In the genomic region with DNA sequence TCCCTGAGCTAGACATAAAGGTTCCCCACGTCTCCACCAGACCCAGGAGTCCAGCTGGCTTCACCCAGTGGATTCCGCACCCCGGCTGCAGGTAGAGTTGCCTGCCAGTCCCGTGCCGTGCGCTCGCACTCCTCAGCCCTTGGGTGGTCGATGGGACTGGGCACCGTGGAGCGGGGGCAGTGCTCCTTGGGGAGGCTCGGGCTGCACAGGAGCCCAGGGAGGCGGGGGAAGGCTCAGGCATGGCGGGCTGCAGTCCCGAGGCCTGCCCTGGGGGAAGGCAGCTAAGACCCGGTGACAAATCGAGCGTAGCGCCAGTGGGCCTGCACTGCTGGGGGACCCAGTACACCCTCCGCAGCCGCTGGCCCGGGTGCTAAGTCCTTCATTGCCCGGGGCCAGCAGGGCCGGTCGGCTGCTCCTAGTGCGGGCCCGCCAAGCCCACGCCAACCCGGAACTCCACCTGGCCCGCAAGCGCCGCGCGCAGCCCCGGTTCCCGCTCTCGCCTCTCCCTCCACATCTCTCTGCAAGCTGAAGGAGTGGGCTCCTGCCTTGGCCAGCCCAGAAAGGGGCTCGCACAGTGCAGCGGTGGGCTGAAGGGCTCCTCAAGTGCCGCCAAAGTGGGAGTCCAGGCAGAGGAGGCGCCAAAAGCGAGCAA, we compare ENCODE assay signal across 9 cellular contexts. TPM values are rescaled to one million over a fixed set of nuclear protein-coding genes. Genes with fewer than 3 reads are reported as not detected.
DNase-seq lines count a peak whose midpoint lies in the region; ATAC-seq, FAIRE-seq and TF ChIP-seq lines count a peak whose summit lies in the region.
"Had no signal": no experiment of that assay in that cellular context is flagged by ENCODE, and none has a peak within 500 bp of the region (broad histone marks: within the 10 kb centered on the region; RNA-seq: fewer than 3 reads in every experiment).

No MANE protein-coding gene starts in this region.

- H3K27me3 ChIP-seq in HUES64 (ENCODE audit: insufficient read depth, low read length), result no peaks in the 10 kb centered on the region
- no peaks in the 10 kb centered on the region for H3K27me3 ChIP-seq in body of pancreas
- H3K27me3 ChIP-seq in HepG2 (ENCODE audit: control insufficient read depth in 1 of 2, insufficient read depth in 2 of 2, low read length in 2 of 2), result no peaks in the 10 kb centered on the region; a peak in 1 of 5 replicates
- H3K27me3 ChIP-seq in suprapubic skin, result no peaks in the 10 kb centered on the region

- POLR2A ChIA-PET in HepG2 (lab: Yijun Ruan, JAX), result interaction anchor here (0.8 to 2.8 kb wide), 10 partner anchors 10 to 237 kb away, joined by 3 to 28 read pairs (median 4); partner anchors contain the start of genes ARCN1, BCL9L, DDX6 and TREH

- H3K4me2 ChIP-seq in HepG2 (ENCODE audit: low read depth, low read length), result peak overlapping the region; percentile 98

- intact Hi-C loops in body of pancreas (cut with DNase I), result loop anchor here (5.0 kb wide), 1 partner anchor 268 kb away; the partner anchor contains the start of gene UPK2
- intact Hi-C loops in HepG2 (cut with micrococcal nuclease; ENCODE audit: unreplicated experiment), result loop anchor here (1.0 kb wide), 1 partner anchor 30 kb away; no protein-coding TSS in a partner anchor

- H3K4me3 ChIP-seq in HUES64 (ENCODE audit: low read length) (0 out of 2 replicates have a peak overlapping the region, but pooled peaks have one; percentile 15), body of pancreas (no peak overlapping the region), HepG2 (replicated peaks in 1 of 3; ENCODE audit: insufficient read depth in 1 of 3, low read depth in 2 of 3, low read length in 3 of 3) (peak overlapping the region in 1 of 3 experiments; percentile 75; a peak in 2 of 6 replicates), suprapubic skin (peak overlapping the region; percentile 45)

- peak in 1 of 4 donors; percentile 21 for DNase-seq in body of pancreas
- DNase-seq in HepG2 (ENCODE audit: low spot score), result no peak
- DNase-seq in suprapubic skin (ENCODE audit: low spot score in 2 of 2), result no peak
- no peak for DNase-seq in activated gamma-delta T cell (lab: John Stamatoyannopoulos, UW)
- DNase-seq in NCI-H1105 (lab: John Stamatoyannopoulos, UW), result no peak

- no peak for TF ChIP-seq CTCF in body of pancreas (IDR thresholded peaks at IDR 0.05)
- TF ChIP-seq CTCF in HepG2 (CRISPR knock-in tag; IDR thresholded peaks at IDR 0.05), result no peak
- no peak for TF ChIP-seq CTCF in suprapubic skin (IDR thresholded peaks at IDR 0.05)

- no peak for TF ChIP-seq EP300 in HepG2 (IDR thresholded peaks at IDR 0.05; ENCODE audit: low read depth in 2 of 2, low read length in 2 of 2)
- no peak for TF ChIP-seq EP300 in HepG2 (CRISPR knock-in tag; IDR thresholded peaks at IDR 0.05; ENCODE audit: borderline replicate concordance)
- no peak for TF ChIP-seq EP300 in suprapubic skin (IDR thresholded peaks at IDR 0.05)

- ATAC-seq in body of pancreas (no peak), HepG2 (no peak), GM19452 (IDR thresholded peaks at IDR 0.05; ENCODE audit: unreplicated experiment) (no peak)

- no peak for TF ChIP-seq POLR2A in body of pancreas (IDR thresholded peaks at IDR 0.05)
- TF ChIP-seq POLR2A in HepG2 (IDR thresholded peaks at IDR 0.05; ENCODE audit: insufficient read depth in 1 of 2, low read depth in 2 of 2, low read length in 2 of 2), result no peak
- no peak for TF ChIP-seq POLR2A in suprapubic skin (IDR thresholded peaks at IDR 0.05)

- TF ChIP-seq RAD21 in HepG2 (CRISPR knock-in tag; IDR thresholded peaks at IDR 0.05), result no peak

- H3K4me1 ChIP-seq in HUES64 (ENCODE audit: insufficient read depth, low read length) (peaks cover 18% of the 10 kb centered on the region), body of pancreas (peaks cover 16% of the 10 kb centered on the region), HepG2 (ENCODE audit: insufficient read depth, low read length) (peaks cover 70% of the 10 kb centered on the region), suprapubic skin (peaks cover 32% of the 10 kb centered on the region)

- CTCF ChIA-PET in HepG2 (lab: Yijun Ruan, JAX; ENCODE audit: low intra/inter-chr PET ratio, low total read pairs), result interaction anchor here (1.0 to 2.7 kb wide), 4 partner anchors 10 to 268 kb away, joined by 3 to 49 read pairs (median 18); partner anchors contain the start of gene UPK2

- no peak overlapping the region for H2AFZ ChIP-seq in HepG2 (ENCODE audit: low read length)

- H3K9me3 ChIP-seq in HUES64 (ENCODE audit: insufficient read depth, low read depth, low read length), result no peaks in the 10 kb centered on the region
- no peaks in the 10 kb centered on the region for H3K9me3 ChIP-seq in body of pancreas
- H3K9me3 ChIP-seq in HepG2 (ENCODE audit: low read length), result no peaks in the 10 kb centered on the region
- H3K9me3 ChIP-seq in suprapubic skin, result no peaks in the 10 kb centered on the region

- H3K27ac ChIP-seq in HUES64 (ENCODE audit: low read depth, low read length) (no peak overlapping the region; the same call in 1 of the 2 replicates), body of pancreas (peak overlapping the region in 3 of 4 donors; percentile 70 to 84 (median 81)), HepG2 (ENCODE audit: extremely low read length, insufficient read depth, low read length) (peak overlapping the region; percentile 31), suprapubic skin (no peak overlapping the region)

- H3K79me2 ChIP-seq in HepG2 (ENCODE audit: insufficient read depth, low read length), result no peaks in the 10 kb centered on the region

- TSS peak; percentile 84 for BruUV-seq in HepG2 (replicated peaks; lab: Mats Ljungman, UMichigan)

- H4K20me1 ChIP-seq in HepG2 (ENCODE audit: insufficient read depth, low read length), result no peaks in the 10 kb centered on the region

- 93% methylated on average over 41 of the region's 41 CpGs for WGBS in HUES64
- WGBS in body of pancreas, 2 donors, result 79% methylated on average over 36 of the region's 41 CpGs; no CpG with 5 or more reads in 1 of the 2 donors
- WGBS in HepG2 (ENCODE audit: low lambda C conversion rate), result 95% methylated on average over 18 of the region's 41 CpGs
- WGBS in suprapubic skin, result 43% methylated on average over 4 of the region's 41 CpGs

- no peak for FAIRE-seq in HepG2 (lab: Jason Lieb, UNC)

- in situ Hi-C loops in HepG2 (cut with HindIII; ENCODE audit: extremely low pct_ligation_motif_present, low pct_unique_long_range_greater_than_20kb), result no loop called here

- H3K36me3 ChIP-seq in HUES64 (ENCODE audit: insufficient read depth, low read length) (no peaks in the 10 kb centered on the region), body of pancreas (replicated peaks in 1 of 2; ENCODE audit: insufficient read depth in 1 of 2, low read depth in 2 of 2) (no peaks in the 10 kb centered on the region), HepG2 (replicated peaks in 1 of 2; ENCODE audit: control insufficient read depth in 1 of 2, insufficient read depth in 2 of 2, low read length in 2 of 2) (no peaks in the 10 kb centered on the region), suprapubic skin (no peaks in the 10 kb centered on the region)

- H3K9ac ChIP-seq in HUES64 (ENCODE audit: low read depth, low read length) (no peak overlapping the region), HepG2 (ENCODE audit: insufficient read depth, low read depth, low read length) (peak overlapping the region; percentile 37; the same call in 1 of the 2 replicates)

TF ChIP-seq in HepG2, 621 proteins besides CTCF, POLR2A, EP300 and RAD21 (continues in another document):
- TF ChIP-seq NR2F2 (IDR thresholded peaks at IDR 0.05; ENCODE audit: borderline replicate concordance, low read depth) (no peak), CEBPB (IDR thresholded peaks at IDR 0.05; ENCODE audit: borderline replicate concordance, low read depth, low read length) (no peak), ZSCAN30 (CRISPR knock-in tag; IDR thresholded peaks at IDR 0.05) (no peak), KLF13 (CRISPR knock-in tag; IDR thresholded peaks at IDR 0.05) (0 out of 2 replicates have a peak, but pooled peaks have one; percentile 28)
- TF ChIP-seq, protein P1, sequence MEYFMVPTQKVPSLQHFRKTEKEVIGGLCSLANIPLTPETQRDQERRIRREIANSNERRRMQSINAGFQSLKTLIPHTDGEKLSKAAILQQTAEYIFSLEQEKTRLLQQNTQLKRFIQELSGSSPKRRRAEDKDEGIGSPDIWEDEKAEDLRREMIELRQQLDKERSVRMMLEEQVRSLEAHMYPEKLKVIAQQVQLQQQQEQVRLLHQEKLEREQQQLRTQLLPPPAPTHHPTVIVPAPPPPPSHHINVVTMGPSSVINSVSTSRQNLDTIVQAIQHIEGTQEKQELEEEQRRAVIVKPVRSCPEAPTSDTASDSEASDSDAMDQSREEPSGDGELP (IDR thresholded peaks at IDR 0.05; ENCODE audit: borderline replicate concordance, low read depth), result no peak

RNA-seq across cellular contexts. Expression of gene TREH, which starts 9.5 kb away (rescaled TPM):
- polyA plus RNA-seq in HUES64 (2013, experiment 1 of 2), result not detected
- polyA plus RNA-seq in HUES64 (2013, experiment 2 of 2), result not detected
- 1 to 10 TPM in 1 of 2 donors, not detected in 1; 2.0 TPM for total RNA-seq in body of pancreas
- total RNA-seq in HepG2 (2016; rRNA removed; fragmentation: Illumina TruSeq; extraction: Trizol), result 0.46 and 0.86 TPM in 2 replicates
- total RNA-seq in HepG2 (2016; cell fraction: cytosol; rRNA removed; fragmentation: Illumina TruSeq; extraction: Trizol; ENCODE audit: low read depth), result 0.51 and 0.71 TPM in 2 replicates
- 0.13 and 1.3 TPM in 2 replicates for total RNA-seq in HepG2 (2016; cell fraction: insoluble cytoplasmic fraction; rRNA removed; fragmentation: Illumina TruSeq; extraction: Trizol)
- total RNA-seq in HepG2 (2016; cell fraction: membrane; rRNA removed; fragmentation: Illumina TruSeq; extraction: Trizol), result 0.24 and 0.59 TPM in 2 replicates
- 1.1 and 2.0 TPM in 2 replicates for total RNA-seq in HepG2 (2016; cell fraction: nucleus; rRNA removed; fragmentation: Illumina TruSeq; extraction: Trizol)
- 0.50 and 0.53 TPM in 2 replicates for polyA plus RNA-seq in HepG2 (2011; rRNA removed)
- polyA plus RNA-seq in HepG2 (2011; cell fraction: cytosol; rRNA removed), result 0.09 and 0.11 TPM in 2 replicates
- polyA plus RNA-seq in HepG2 (2011; cell fraction: nucleus; rRNA removed), result 2.1 and 2.9 TPM in 2 replicates
- 0.63 and 1.1 TPM in 2 replicates for polyA plus RNA-seq in HepG2 (2012)
- polyA plus RNA-seq in HepG2 (2016; cell fraction: cytosol; fragmentation: Illumina TruSeq; extraction: Trizol; ENCODE audit: low read depth), result 0.17 and 0.23 TPM in 2 replicates
- 0.19 and 0.55 TPM in 2 replicates for polyA plus RNA-seq in HepG2 (2016; cell fraction: insoluble cytoplasmic fraction; fragmentation: Illumina TruSeq; extraction: Trizol; ENCODE audit: low read depth)
- polyA plus RNA-seq in HepG2 (2016; cell fraction: membrane; fragmentation: Illumina TruSeq; extraction: Trizol; ENCODE audit: low read depth), result 0.40 and 0.50 TPM in 2 replicates
- polyA plus RNA-seq in HepG2 (2016; cell fraction: nucleus; fragmentation: Illumina TruSeq; extraction: Trizol; ENCODE audit: insufficient read depth, low read depth), result 2.4 and 2.9 TPM in 2 replicates
- 0.76 TPM in 1 of 2 replicates, not detected in the other for polyA minus RNA-seq in HepG2 (2011; rRNA and poly(A)+ RNA removed; ENCODE audit: low replicate concordance)
- not detected in 2 replicates for polyA minus RNA-seq in HepG2 (2011; cell fraction: cytosol; rRNA and poly(A)+ RNA removed)
- polyA minus RNA-seq in HepG2 (2011; cell fraction: nucleus; rRNA and poly(A)+ RNA removed), result 2.3 and 3.2 TPM in 2 replicates
- not detected for total RNA-seq in suprapubic skin
- total RNA-seq: mesothelial cell of epicardium, pulmonary artery endothelial cell had no signal

Comparison
In these comparisons a context has a peak if more than half of its experiments do, and no peak if none do; other contexts are left out.
1. H3K27ac ChIP-seq: peak in body of pancreas (3 of 4) and HepG2 (single experiment); none in HUES64 (single experiment) and suprapubic skin (single experiment).
2. H3K4me3 ChIP-seq: peak in HUES64 (single experiment) and suprapubic skin (single experiment); none in body of pancreas (0 of 2).